ENCODE assay signal across 18 cellular contexts in genomic region chr5:180401236-180401907, GRCh38. TPM values are rescaled to one million over a fixed set of nuclear protein-coding genes. Genes with fewer than 3 reads are reported as not detected.
DNase-seq lines count a peak whose midpoint lies in the region; ATAC-seq and TF ChIP-seq lines count a peak whose summit lies in the region.
"Had no signal": no experiment of that assay in that cellular context is flagged by ENCODE, and none has a peak within 500 bp of the region (broad histone marks: within the 10 kb centered on the region; RNA-seq: fewer than 3 reads in every experiment).

No MANE protein-coding gene starts in this region.

- H3K4me3 ChIP-seq in upper lobe of right lung (no peak overlapping the region), gastroesophageal sphincter (no peak overlapping the region)

- no peak for TF ChIP-seq POLR2A in gastroesophageal sphincter (IDR thresholded peaks at IDR 0.05)

- no peak for TF ChIP-seq EP300 in gastroesophageal sphincter (IDR thresholded peaks at IDR 0.05)

- H3K4me1 ChIP-seq in upper lobe of right lung (no peaks in the 10 kb centered on the region), gastroesophageal sphincter (no peaks in the 10 kb centered on the region)
- H3K4me1 ChIP-seq: BE2C had no signal

- H3K27ac ChIP-seq in upper lobe of right lung: no peak overlapping the region
- no peak overlapping the region for H3K27ac ChIP-seq in gastroesophageal sphincter
- H3K27ac ChIP-seq: HL-60 had no signal

- TF ChIP-seq CTCF in upper lobe of right lung (IDR thresholded peaks at IDR 0.05) (no peak), gastroesophageal sphincter (IDR thresholded peaks at IDR 0.05) (no peak)

- 80 to 96% methylated on average over 2 to 6 of the region's 11 CpGs for WGBS in gastroesophageal sphincter (ENCODE audit: low coverage in 1 of 2), 2 donors

- no peak for ATAC-seq in upper lobe of right lung
- no peak for ATAC-seq in gastroesophageal sphincter
- ATAC-seq: HCT116 had no signal

- H3K36me3 ChIP-seq in upper lobe of right lung: no peaks in the 10 kb centered on the region
- H3K36me3 ChIP-seq in gastroesophageal sphincter: no peaks in the 10 kb centered on the region
- H3K36me3 ChIP-seq: BE2C had no signal

- peak; percentile 3 for DNase-seq in AG20443 (ENCODE audit: low spot score)
- peak; percentile 11 for DNase-seq in RPMI7951 (ENCODE audit: low read depth)
- DNase-seq in islet precursor cell: peak; percentile 23
- peak; percentile 11 for DNase-seq in upper lobe of right lung
- no peak for DNase-seq in mucosa of gallbladder (ENCODE audit: low spot score)
- DNase-seq: BE2C; C1 segment of cervical spinal cord; CD4-positive, CD25-positive, alpha-beta regulatory T cell; CD8-positive, alpha-beta memory T cell; COR-L47; DMS 273 treated with DMSO at 0.1 percent for 48 hours; GDM1; GOT3; HFFc6; IMR-90 had no signal

- H3K27me3 ChIP-seq in upper lobe of right lung (no peaks in the 10 kb centered on the region), gastroesophageal sphincter (no peaks in the 10 kb centered on the region)
- H3K27me3 ChIP-seq: BE2C had no signal

- intact Hi-C loops in upper lobe of right lung (cut with DNase I): no loop called here

- H3K9me3 ChIP-seq in upper lobe of right lung (no peaks in the 10 kb centered on the region), gastroesophageal sphincter (peaks cover 0 to 16% (median 0%) of the 10 kb centered on the region in 3 donors)
- H3K9me3 ChIP-seq: BE2C had no signal

RNA-seq across cellular contexts. Expression of gene GFPT2, which starts 48.2 kb away (rescaled TPM):
- 13.9 and 15.8 TPM in 2 replicates for total RNA-seq in RPMI7951 (2014; rRNA removed; shearing (Covaris generic))
- total RNA-seq in upper lobe of right lung (20.4 TPM), gastroesophageal sphincter (10 to 100 TPM; 28.7 to 94.1 (median 34.1) TPM), mucosa of gallbladder (9.4 TPM)
- total RNA-seq: CD4-positive, CD25-positive, alpha-beta regulatory T cell had no signal
